11 cellular contexts compared by ENCODE assay signal in the genomic region with DNA sequence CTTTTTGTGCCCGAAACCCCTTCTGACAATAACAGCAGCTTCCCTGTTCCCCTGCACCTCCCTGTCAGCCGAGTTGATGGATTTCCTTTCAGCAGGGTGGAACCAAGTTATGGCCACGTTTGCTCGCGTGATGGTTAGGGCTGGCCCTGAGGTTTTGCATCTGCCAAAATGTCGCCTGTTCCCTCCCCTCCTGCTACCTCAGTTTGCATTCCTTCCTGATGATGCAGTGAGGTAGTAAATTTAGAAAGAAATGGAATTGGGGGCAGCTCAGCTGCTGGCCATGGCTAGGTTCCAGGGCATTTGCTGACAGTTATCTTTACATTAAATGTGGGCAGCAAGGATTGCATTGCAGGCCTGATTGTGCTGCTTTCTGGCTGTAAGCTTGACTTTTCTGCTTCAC. TPM values are rescaled to one million over a fixed set of nuclear protein-coding genes. Genes with fewer than 3 reads are reported as not detected.
A peak's percentile ranks its signal among the peaks of the same experiment; 100 is the strongest.
DNase-seq lines count a peak whose midpoint lies in the region; ATAC-seq and TF ChIP-seq lines count a peak whose summit lies in the region.
"Had no signal": no experiment of that assay in that cellular context is flagged by ENCODE, and none has a peak within 500 bp of the region (broad histone marks: within the 10 kb centered on the region; RNA-seq: fewer than 3 reads in every experiment).

No MANE protein-coding gene starts in this region.

- in situ Hi-C loops in GM23248 (cut with MboI), result no loop called here

- H3K27ac ChIP-seq in GM23248 (peak overlapping the region; percentile 45), gastroesophageal sphincter (peak overlapping the region; percentile 59 to 84 (median 81))

- no peak for TF ChIP-seq POLR2A in gastroesophageal sphincter (IDR thresholded peaks at IDR 0.05)

- no peaks in the 10 kb centered on the region for H4K20me1 ChIP-seq in GM23248 (ENCODE audit: insufficient read depth)

- H3K4me2 ChIP-seq in GM23248 (ENCODE audit: unreplicated experiment) (peak overlapping the region; percentile 56), skeletal muscle satellite cell (ENCODE audit: low read length) (peak overlapping the region; percentile 64)

- TF ChIP-seq EP300 in gastroesophageal sphincter (IDR thresholded peaks at IDR 0.05), result no peak

- DNase-seq in GM23248, result peak; percentile 55
- peak; percentile 50 for DNase-seq in T1000 (lab: John Stamatoyannopoulos, UW)
- DNase-seq in retina, result no peak
- no peak for DNase-seq in NCI-H2029 (lab: John Stamatoyannopoulos, UW)
- DNase-seq: GOT3, NCI-H2171, T-helper 1 cell had no signal

- H3F3A ChIP-seq in GM23248 (ENCODE audit: insufficient read depth), result peaks cover 17% of the 10 kb centered on the region

- peak overlapping the region; percentile 32 for H3K9ac ChIP-seq in GM23248
- H3K9ac ChIP-seq in skeletal muscle satellite cell (ENCODE audit: low read depth, low read length), result peak overlapping the region; percentile 8

- no peaks in the 10 kb centered on the region for H3K36me3 ChIP-seq in GM23248 (ENCODE audit: low read depth)
- H3K36me3 ChIP-seq in gastroesophageal sphincter, result peaks cover 0 to 4% of the 10 kb centered on the region in 2 donors
- peaks cover 26% of the 10 kb centered on the region for H3K36me3 ChIP-seq in skeletal muscle satellite cell (ENCODE audit: insufficient read depth, low read length)

- no peak for TF ChIP-seq CTCF in gastroesophageal sphincter (IDR thresholded peaks at IDR 0.05)

- ATAC-seq in gastroesophageal sphincter, result peak; percentile 22
- ATAC-seq in HG03378 (IDR thresholded peaks at IDR 0.05; ENCODE audit: unreplicated experiment), result no peak
- ATAC-seq in HG02763 (IDR thresholded peaks at IDR 0.05; ENCODE audit: unreplicated experiment), result no peak

- no peak overlapping the region for H2AFZ ChIP-seq in GM23248

- H3K4me1 ChIP-seq in GM23248 (ENCODE audit: insufficient read depth) (peaks cover 23% of the 10 kb centered on the region), gastroesophageal sphincter (peaks cover 13 to 97% (median 47%) of the 10 kb centered on the region in 3 donors), skeletal muscle satellite cell (ENCODE audit: control insufficient read depth, insufficient read depth, low read length) (peaks cover 53% of the 10 kb centered on the region)

- peaks cover 93% of the 10 kb centered on the region for H3K79me2 ChIP-seq in GM23248 (ENCODE audit: insufficient read depth)

- H3K9me2 ChIP-seq in GM23248 (ENCODE audit: insufficient read depth), result no peaks in the 10 kb centered on the region

- H3K9me3 ChIP-seq in GM23248 (ENCODE audit: low read depth), result no peaks in the 10 kb centered on the region
- H3K9me3 ChIP-seq in gastroesophageal sphincter, result no peaks in the 10 kb centered on the region
- H3K9me3 ChIP-seq in skeletal muscle satellite cell (replicated peaks; ENCODE audit: low read length), result no peaks in the 10 kb centered on the region

- H3K4me3 ChIP-seq in GM23248, result no peak overlapping the region
- peak overlapping the region in 1 of 2 donors; percentile 9 for H3K4me3 ChIP-seq in gastroesophageal sphincter
- peak overlapping the region; percentile 9 for H3K4me3 ChIP-seq in skeletal muscle satellite cell (ENCODE audit: low read length)

- no peaks in the 10 kb centered on the region for H3K27me3 ChIP-seq in GM23248 (replicated peaks; ENCODE audit: insufficient read depth)
- no peaks in the 10 kb centered on the region for H3K27me3 ChIP-seq in gastroesophageal sphincter
- H3K27me3 ChIP-seq in skeletal muscle satellite cell (ENCODE audit: control insufficient read depth, insufficient read depth, low read length), result no peaks in the 10 kb centered on the region

- WGBS in GM23248 (ENCODE audit: low coverage in 1 of 2, low lambda C conversion rate in 2 of 2, missing lambda C conversion rate in 2 of 2), 2 experiments, result 18% methylated on average over 6 of the region's 6 CpGs
- WGBS in gastroesophageal sphincter (ENCODE audit: low coverage in 1 of 2), 2 donors, result 7% methylated on average over 3 of the region's 6 CpGs; no CpG with 5 or more reads in 1 of the 2 donors

RNA-seq across cellular contexts. Expression of a gene that starts 13.2 kb away (rescaled TPM):
- total RNA-seq in GM23248 (2014; rRNA removed; shearing (Covaris generic)), result 8.3 and 10.3 TPM in 2 replicates
- 6.2 and 8.6 TPM in 2 replicates for polyA plus RNA-seq in GM23248 (2016; fragmentation: Nextera tagmentation; extraction: Ambion mirVana)
- 10 to 100 TPM; 17.3 to 42.7 (median 33.3) TPM for total RNA-seq in gastroesophageal sphincter
- 23.8 and 26.4 TPM in 2 replicates for total RNA-seq in skeletal muscle satellite cell (2012; rRNA removed)

Comparison
In these comparisons a context has a peak if more than half of its experiments do, and no peak if none do; other contexts are left out.
1. DNase-seq: peak in GM23248 (single experiment) and T1000 (single experiment); none in retina (single experiment) and NCI-H2029 (single experiment).